In the genomic region with DNA sequence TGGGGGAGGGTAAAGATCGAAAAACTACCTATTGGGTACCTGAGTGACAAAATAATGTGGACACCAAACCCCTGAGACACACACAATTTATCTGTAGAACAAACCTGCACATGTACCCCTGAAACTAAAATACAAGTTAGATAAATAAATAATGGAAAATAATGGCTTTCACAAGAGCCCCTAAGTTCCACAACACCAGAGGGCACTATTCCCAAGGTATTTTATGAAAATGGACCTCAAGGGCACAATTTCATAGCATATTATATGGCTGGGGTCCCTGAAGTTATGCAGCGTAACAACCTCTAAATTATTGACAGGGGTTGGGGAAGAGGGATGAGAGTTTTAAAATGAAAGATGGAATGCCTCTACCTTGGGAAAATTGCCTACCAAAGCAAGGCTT, we compare ENCODE assay signal across 17 cellular contexts.
A peak's percentile ranks its signal among the peaks of the same experiment; 100 is the strongest.
DNase-seq lines count a peak whose midpoint lies in the region; ATAC-seq and TF ChIP-seq lines count a peak whose summit lies in the region.
"Had no signal": no experiment of that assay in that cellular context is flagged by ENCODE, and none has a peak within 500 bp of the region (broad histone marks: within the 10 kb centered on the region; RNA-seq: fewer than 3 reads in every experiment).

No MANE protein-coding gene starts in this region.

- H3K4me2 ChIP-seq in SK-N-SH (no peak overlapping the region), OCI-LY1 (ENCODE audit: low read length) (no peak overlapping the region), smooth muscle cell (no peak overlapping the region)

- 34% methylated on average over 2 of the region's 2 CpGs for WGBS in SK-N-SH (ENCODE audit: low lambda C conversion rate)
- WGBS in smooth muscle cell (ENCODE audit: low lambda C conversion rate), result 76% methylated on average over 2 of the region's 2 CpGs
- 90 to 92% methylated on average over 2 of the region's 2 CpGs for WGBS in thyroid gland, 2 donors

- H3K4me1 ChIP-seq in SK-N-SH (ENCODE audit: control insufficient read depth in 1 of 2, insufficient read depth in 2 of 2, low read depth in 1 of 2, low read length in 1 of 2) (peaks cover 0 to 18% of the 10 kb centered on the region in 2 experiments; a peak in 2 of 4 replicates), OCI-LY1 (ENCODE audit: insufficient read depth, low read length, severe bottlenecking) (no peaks in the 10 kb centered on the region), smooth muscle cell (ENCODE audit: low read depth) (no peaks in the 10 kb centered on the region), thyroid gland (no peaks in the 10 kb centered on the region)
- H3K4me1 ChIP-seq: Caco-2 had no signal

- CTCF ChIA-PET in SK-N-SH (lab: Yijun Ruan, JAX), result interaction anchor here (0.9 to 1.9 kb wide), 3 partner anchors 9 to 21 kb away, joined by 3 to 5 read pairs (median 3); no protein-coding TSS in a partner anchor

- no peak overlapping the region for H3K9ac ChIP-seq in SK-N-SH
- H3K9ac ChIP-seq in OCI-LY1 (ENCODE audit: low read length), result no peak overlapping the region
- no peak overlapping the region for H3K9ac ChIP-seq in smooth muscle cell (ENCODE audit: low read depth)

- H3K36me3 Mint-ChIP-seq in activated naive CD4-positive, alpha-beta T cell treated with anti-CD3 and anti-CD28 coated beads, Interleukin-2, amount 50 U/mL, for 72 hours, result no peaks in the 10 kb centered on the region

- H3K27ac ChIP-seq in SK-N-SH (ENCODE audit: low read depth in 2 of 2, low read length in 1 of 2) (peak overlapping the region in 1 of 2 experiments; percentile 100; a peak in 1 of 4 replicates), OCI-LY1 (ENCODE audit: low read depth, low read length, poor library complexity, severe bottlenecking) (no peak overlapping the region), smooth muscle cell (ENCODE audit: low read depth) (no peak overlapping the region), thyroid gland (no peak overlapping the region)

- H3F3A ChIP-seq in SK-N-SH (replicated peaks; ENCODE audit: insufficient read depth) (no peaks in the 10 kb centered on the region), OCI-LY1 (ENCODE audit: insufficient read depth, low read length) (no peaks in the 10 kb centered on the region), smooth muscle cell (ENCODE audit: low read depth) (no peaks in the 10 kb centered on the region)

- no peak for TF ChIP-seq POLR2A in thyroid gland (IDR thresholded peaks at IDR 0.05)

- TF ChIP-seq CTCF in SK-N-SH (IDR thresholded peaks at IDR 0.05) (peak; percentile 22; the same call in 1 of the 2 replicates), OCI-LY1 (IDR thresholded peaks at IDR 0.05; ENCODE audit: low read length) (peak; percentile 26; the same call in 1 of the 2 replicates), epithelial cell of proximal tubule (conservative IDR thresholded peaks at IDR 0.05; ENCODE audit: low read depth, low read length) (peak; percentile 55), smooth muscle cell (IDR thresholded peaks at IDR 0.05; ENCODE audit: borderline replicate concordance, insufficient read depth, poor library complexity, severe bottlenecking) (peak; percentile 12), thyroid gland (IDR thresholded peaks at IDR 0.05) (no peak)

- ATAC-seq in SK-N-SH treated with all-trans-retinoic acid at 6 μM for 48 hours, result no peak
- no peak for ATAC-seq in activated naive CD4-positive, alpha-beta T cell treated with anti-CD3 and anti-CD28 coated beads, Interleukin-2, amount 50 U/mL, for 72 hours
- ATAC-seq: esophagus mucosa had no signal

- no peak for TF ChIP-seq EP300 in SK-N-SH (IDR thresholded peaks at IDR 0.05; ENCODE audit: borderline replicate concordance in 1 of 2, low read depth in 1 of 2, low read length in 1 of 2)

- no peaks in the 10 kb centered on the region for H4K20me1 ChIP-seq in SK-N-SH (ENCODE audit: insufficient read depth)
- H4K20me1 ChIP-seq in OCI-LY1 (ENCODE audit: insufficient read depth, low read length), result no peaks in the 10 kb centered on the region
- H4K20me1 ChIP-seq in smooth muscle cell (ENCODE audit: low read depth), result no peaks in the 10 kb centered on the region

- POLR2A ChIA-PET in SK-N-SH (lab: Yijun Ruan, JAX), result no interaction called here

- H2AFZ ChIP-seq in SK-N-SH (ENCODE audit: low read depth) (no peak overlapping the region), OCI-LY1 (ENCODE audit: low read length) (no peak overlapping the region), smooth muscle cell (ENCODE audit: low read depth) (no peak overlapping the region)

- peaks cover 14% of the 10 kb centered on the region; the same call in 1 of the 2 replicates for H3K27me3 ChIP-seq in SK-N-SH (ENCODE audit: insufficient read depth)
- H3K27me3 ChIP-seq in OCI-LY1 (ENCODE audit: insufficient read depth, low read length), result no peaks in the 10 kb centered on the region
- peaks cover 76% of the 10 kb centered on the region for H3K27me3 ChIP-seq in smooth muscle cell (ENCODE audit: low read depth)
- no peaks in the 10 kb centered on the region for H3K27me3 ChIP-seq in thyroid gland

- H3K36me3 ChIP-seq in SK-N-SH (replicated peaks in 1 of 2; ENCODE audit: control insufficient read depth in 1 of 2, insufficient read depth in 2 of 2, low read length in 1 of 2) (no peaks in the 10 kb centered on the region), OCI-LY1 (ENCODE audit: insufficient read depth, low read length) (no peaks in the 10 kb centered on the region), smooth muscle cell (ENCODE audit: low read depth) (no peaks in the 10 kb centered on the region), thyroid gland (no peaks in the 10 kb centered on the region)

- H3K79me2 ChIP-seq in SK-N-SH (ENCODE audit: insufficient read depth) (no peaks in the 10 kb centered on the region), OCI-LY1 (ENCODE audit: insufficient read depth, low read length) (no peaks in the 10 kb centered on the region), smooth muscle cell (ENCODE audit: low read depth) (no peaks in the 10 kb centered on the region)

- no peaks in the 10 kb centered on the region for H3K9me3 ChIP-seq in SK-N-SH
- no peaks in the 10 kb centered on the region for H3K9me3 ChIP-seq in OCI-LY1 (ENCODE audit: low read length)
- H3K9me3 ChIP-seq in smooth muscle cell (replicated peaks; ENCODE audit: low read depth), result no peaks in the 10 kb centered on the region
- H3K9me3 ChIP-seq in thyroid gland, result no peaks in the 10 kb centered on the region
- H3K9me3 ChIP-seq: Caco-2 had no signal

- no peak for DNase-seq in SK-N-SH
- no peak for DNase-seq in epithelial cell of proximal tubule (ENCODE audit: low read depth)
- no peak for DNase-seq in smooth muscle cell (lab: John Stamatoyannopoulos, UW; ENCODE audit: unreplicated experiment)
- DNase-seq in activated naive CD4-positive, alpha-beta T cell treated with anti-CD3 and anti-CD28 coated beads, Interleukin-2, amount 50 U/mL, for 72 hours (ENCODE audit: low spot score in 2 of 2), result no peak
- DNase-seq in NCI-H1105 (lab: John Stamatoyannopoulos, UW), result no peak
- DNase-seq in thyroid gland, result no peak
- DNase-seq: activated effector memory CD4-positive, alpha-beta T cell treated with anti-CD3 and anti-CD28 coated beads, Interleukin-2, amount 50 U/mL, for 16 hours; aorta; Caco-2; NCI-H2107; NCI-H748 treated with DMSO at 0.1 percent for 48 hours; stimulated activated CD4-positive, alpha-beta T cell treated with anti-CD3 and anti-CD28 coated beads, Interleukin-12 subunit alpha, Interleukin-12 subunit beta, amount 100 ng/mL, for 4 hours; stimulated activated naive CD4-positive, alpha-beta T cell treated with Interleukin-2 at 50 U/mL for 16 hours had no signal

- H3K4me3 ChIP-seq in SK-N-SH (ENCODE audit: low read depth in 2 of 2, low read length in 1 of 2) (no peak overlapping the region), OCI-LY1 (ENCODE audit: low read depth, low read length, poor library complexity, severe bottlenecking) (no peak overlapping the region), epithelial cell of proximal tubule (ENCODE audit: low read depth, low read length) (no peak overlapping the region), smooth muscle cell (no peak overlapping the region), thyroid gland (replicated peaks in 1 of 3) (no peak overlapping the region)

- peak; percentile 31; the same call in 1 of the 2 replicates for TF ChIP-seq RAD21 in SK-N-SH (IDR thresholded peaks at IDR 0.05; ENCODE audit: low read length)

- H3K9me2 ChIP-seq in SK-N-SH (no peaks in the 10 kb centered on the region), OCI-LY1 (ENCODE audit: low read depth, low read length) (no peaks in the 10 kb centered on the region)

- no peaks in the 10 kb centered on the region for H3K9me3 Mint-ChIP-seq in activated naive CD4-positive, alpha-beta T cell treated with anti-CD3 and anti-CD28 coated beads, Interleukin-2, amount 50 U/mL, for 72 hours
- H3K9me3 Mint-ChIP-seq: T-helper 1 cell treated with Interleukin-12 subunit alpha and Interleukin-12 subunit beta and Interleukin-4 antibody, amounts not matched to agents 30 μg/mL and 1 μg/mL, for 36 hours had no signal

- intact Hi-C loops in thyroid gland (cut with DNase I), result no loop called here

- H3K27ac Mint-ChIP-seq in activated naive CD4-positive, alpha-beta T cell treated with anti-CD3 and anti-CD28 coated beads, Interleukin-2, amount 50 U/mL, for 72 hours, result no peak overlapping the region
- H3K27ac Mint-ChIP-seq: T-helper 1 cell treated with Interleukin-12 subunit alpha and Interleukin-12 subunit beta and Interleukin-4 antibody, amounts not matched to agents 30 μg/mL and 1 μg/mL, for 36 hours had no signal

TF ChIP-seq in SK-N-SH, 30 proteins besides CTCF, POLR2A, EP300 and RAD21 (continues in another document):
- TF ChIP-seq, protein P1, sequence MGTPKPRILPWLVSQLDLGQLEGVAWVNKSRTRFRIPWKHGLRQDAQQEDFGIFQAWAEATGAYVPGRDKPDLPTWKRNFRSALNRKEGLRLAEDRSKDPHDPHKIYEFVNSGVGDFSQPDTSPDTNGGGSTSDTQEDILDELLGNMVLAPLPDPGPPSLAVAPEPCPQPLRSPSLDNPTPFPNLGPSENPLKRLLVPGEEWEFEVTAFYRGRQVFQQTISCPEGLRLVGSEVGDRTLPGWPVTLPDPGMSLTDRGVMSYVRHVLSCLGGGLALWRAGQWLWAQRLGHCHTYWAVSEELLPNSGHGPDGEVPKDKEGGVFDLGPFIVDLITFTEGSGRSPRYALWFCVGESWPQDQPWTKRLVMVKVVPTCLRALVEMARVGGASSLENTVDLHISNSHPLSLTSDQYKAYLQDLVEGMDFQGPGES (IDR thresholded peaks at IDR 0.05; ENCODE audit: low read depth, low read length), result no peak

TF ChIP-seq in SK-N-SH treated with all-trans-retinoic acid at 6 μM for 48 hours, 23 proteins besides CTCF, POLR2A, EP300 and RAD21:
- TF ChIP-seq CSDC2 (CRISPR knock-in tag; IDR thresholded peaks at IDR 0.05), result no peak

Comparison
In these comparisons a context has a peak if more than half of its experiments do, and no peak if none do; other contexts are left out.
1. CTCF ChIP-seq: peak in SK-N-SH (single experiment), OCI-LY1 (single experiment), epithelial cell of proximal tubule (single experiment) and smooth muscle cell (single experiment); none in thyroid gland (0 of 6).